In the genomic region with DNA sequence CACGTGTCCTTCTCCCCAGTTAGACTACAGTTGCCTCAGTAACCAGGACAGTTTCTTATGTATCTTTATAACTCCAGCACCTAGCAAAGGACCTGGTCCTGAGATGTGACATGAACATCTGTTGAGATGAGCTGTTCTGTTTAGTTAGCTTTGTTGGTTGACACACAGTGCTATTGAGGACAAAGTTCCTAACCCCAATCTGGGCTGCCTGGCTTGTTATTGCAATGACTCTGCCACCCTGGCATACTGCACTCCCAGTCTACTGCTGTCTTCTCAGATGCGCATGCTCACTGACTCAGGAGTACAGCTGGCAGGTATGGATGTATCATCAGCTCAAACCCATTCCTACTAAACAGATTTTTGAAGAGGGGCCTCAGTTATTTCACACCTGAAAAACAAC, we compare ENCODE assay signal across 2 cellular contexts.
A peak's percentile ranks its signal among the peaks of the same experiment; 100 is the strongest.
TF ChIP-seq lines count a peak whose summit lies in the region.

No MANE protein-coding gene starts in this region.

TF ChIP-seq in IMR-90, 13 proteins besides CTCF, POLR2A, EP300 and RAD21:
- TF ChIP-seq MAFK (IDR thresholded peaks at IDR 0.05; ENCODE audit: low read depth, low read length) (no peak), CHD1 (IDR thresholded peaks at IDR 0.05; ENCODE audit: low read depth, low read length) (no peak), FOS (IDR thresholded peaks at IDR 0.05; ENCODE audit: low read depth, low read length) (no peak)
- TF ChIP-seq, protein P1, sequence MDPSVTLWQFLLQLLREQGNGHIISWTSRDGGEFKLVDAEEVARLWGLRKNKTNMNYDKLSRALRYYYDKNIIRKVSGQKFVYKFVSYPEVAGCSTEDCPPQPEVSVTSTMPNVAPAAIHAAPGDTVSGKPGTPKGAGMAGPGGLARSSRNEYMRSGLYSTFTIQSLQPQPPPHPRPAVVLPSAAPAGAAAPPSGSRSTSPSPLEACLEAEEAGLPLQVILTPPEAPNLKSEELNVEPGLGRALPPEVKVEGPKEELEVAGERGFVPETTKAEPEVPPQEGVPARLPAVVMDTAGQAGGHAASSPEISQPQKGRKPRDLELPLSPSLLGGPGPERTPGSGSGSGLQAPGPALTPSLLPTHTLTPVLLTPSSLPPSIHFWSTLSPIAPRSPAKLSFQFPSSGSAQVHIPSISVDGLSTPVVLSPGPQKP (IDR thresholded peaks at IDR 0.05; ENCODE audit: borderline replicate concordance, low read depth, low read length), result no peak

TF ChIP-seq in liver, 16 proteins besides CTCF, POLR2A, EP300 and RAD21:
- TF ChIP-seq, protein P2, sequence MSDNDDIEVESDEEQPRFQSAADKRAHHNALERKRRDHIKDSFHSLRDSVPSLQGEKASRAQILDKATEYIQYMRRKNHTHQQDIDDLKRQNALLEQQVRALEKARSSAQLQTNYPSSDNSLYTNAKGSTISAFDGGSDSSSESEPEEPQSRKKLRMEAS (IDR thresholded peaks at IDR 0.05), result peak; percentile 70
- TF ChIP-seq YY1 (IDR thresholded peaks at IDR 0.05) (peak; percentile 61), NR2F2 (IDR thresholded peaks at IDR 0.05) (peak; percentile 29), EGR1 (IDR thresholded peaks at IDR 0.05; ENCODE audit: low read depth in 2 of 2) (no peak), FOXA2 (IDR thresholded peaks at IDR 0.05) (peak; percentile 54), FOXA1 (IDR thresholded peaks at IDR 0.05) (peak; percentile 47), RXRA (IDR thresholded peaks at IDR 0.05) (peak; percentile 96 to 97), SP1 (IDR thresholded peaks at IDR 0.05) (peak; percentile 83), TAF1 (conservative IDR thresholded peaks at IDR 0.05) (no peak), JUND (IDR thresholded peaks at IDR 0.05) (peak; percentile 27 to 83), HNF4A (conservative IDR thresholded peaks at IDR 0.05) (peak; percentile 88 to 93), GABPA (IDR thresholded peaks at IDR 0.05 in 1 of 2, conservative IDR thresholded peaks at IDR 0.05 in 1 of 2) (no peak), HNF4G (IDR thresholded peaks at IDR 0.05) (peak; percentile 63)
- TF ChIP-seq, protein P3, sequence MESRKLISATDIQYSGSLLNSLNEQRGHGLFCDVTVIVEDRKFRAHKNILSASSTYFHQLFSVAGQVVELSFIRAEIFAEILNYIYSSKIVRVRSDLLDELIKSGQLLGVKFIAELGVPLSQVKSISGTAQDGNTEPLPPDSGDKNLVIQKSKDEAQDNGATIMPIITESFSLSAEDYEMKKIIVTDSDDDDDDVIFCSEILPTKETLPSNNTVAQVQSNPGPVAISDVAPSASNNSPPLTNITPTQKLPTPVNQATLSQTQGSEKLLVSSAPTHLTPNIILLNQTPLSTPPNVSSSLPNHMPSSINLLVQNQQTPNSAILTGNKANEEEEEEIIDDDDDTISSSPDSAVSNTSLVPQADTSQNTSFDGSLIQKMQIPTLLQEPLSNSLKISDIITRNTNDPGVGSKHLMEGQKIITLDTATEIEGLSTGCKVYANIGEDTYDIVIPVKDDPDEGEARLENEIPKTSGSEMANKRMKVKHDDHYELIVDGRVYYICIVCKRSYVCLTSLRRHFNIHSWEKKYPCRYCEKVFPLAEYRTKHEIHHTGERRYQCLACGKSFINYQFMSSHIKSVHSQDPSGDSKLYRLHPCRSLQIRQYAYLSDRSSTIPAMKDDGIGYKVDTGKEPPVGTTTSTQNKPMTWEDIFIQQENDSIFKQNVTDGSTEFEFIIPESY (IDR thresholded peaks at IDR 0.05), result peak; percentile 65
- TF ChIP-seq, protein P4, sequence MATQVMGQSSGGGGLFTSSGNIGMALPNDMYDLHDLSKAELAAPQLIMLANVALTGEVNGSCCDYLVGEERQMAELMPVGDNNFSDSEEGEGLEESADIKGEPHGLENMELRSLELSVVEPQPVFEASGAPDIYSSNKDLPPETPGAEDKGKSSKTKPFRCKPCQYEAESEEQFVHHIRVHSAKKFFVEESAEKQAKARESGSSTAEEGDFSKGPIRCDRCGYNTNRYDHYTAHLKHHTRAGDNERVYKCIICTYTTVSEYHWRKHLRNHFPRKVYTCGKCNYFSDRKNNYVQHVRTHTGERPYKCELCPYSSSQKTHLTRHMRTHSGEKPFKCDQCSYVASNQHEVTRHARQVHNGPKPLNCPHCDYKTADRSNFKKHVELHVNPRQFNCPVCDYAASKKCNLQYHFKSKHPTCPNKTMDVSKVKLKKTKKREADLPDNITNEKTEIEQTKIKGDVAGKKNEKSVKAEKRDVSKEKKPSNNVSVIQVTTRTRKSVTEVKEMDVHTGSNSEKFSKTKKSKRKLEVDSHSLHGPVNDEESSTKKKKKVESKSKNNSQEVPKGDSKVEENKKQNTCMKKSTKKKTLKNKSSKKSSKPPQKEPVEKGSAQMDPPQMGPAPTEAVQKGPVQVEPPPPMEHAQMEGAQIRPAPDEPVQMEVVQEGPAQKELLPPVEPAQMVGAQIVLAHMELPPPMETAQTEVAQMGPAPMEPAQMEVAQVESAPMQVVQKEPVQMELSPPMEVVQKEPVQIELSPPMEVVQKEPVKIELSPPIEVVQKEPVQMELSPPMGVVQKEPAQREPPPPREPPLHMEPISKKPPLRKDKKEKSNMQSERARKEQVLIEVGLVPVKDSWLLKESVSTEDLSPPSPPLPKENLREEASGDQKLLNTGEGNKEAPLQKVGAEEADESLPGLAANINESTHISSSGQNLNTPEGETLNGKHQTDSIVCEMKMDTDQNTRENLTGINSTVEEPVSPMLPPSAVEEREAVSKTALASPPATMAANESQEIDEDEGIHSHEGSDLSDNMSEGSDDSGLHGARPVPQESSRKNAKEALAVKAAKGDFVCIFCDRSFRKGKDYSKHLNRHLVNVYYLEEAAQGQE (IDR thresholded peaks at IDR 0.05), result peak; percentile 79
- TF ChIP-seq, protein P5, sequence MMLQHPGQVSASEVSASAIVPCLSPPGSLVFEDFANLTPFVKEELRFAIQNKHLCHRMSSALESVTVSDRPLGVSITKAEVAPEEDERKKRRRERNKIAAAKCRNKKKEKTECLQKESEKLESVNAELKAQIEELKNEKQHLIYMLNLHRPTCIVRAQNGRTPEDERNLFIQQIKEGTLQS (IDR thresholded peaks at IDR 0.05), result peak; percentile 13
